In genomic region chr6:3270258-3270657, GRCh38 we compare ENCODE assay signal across 1 cellular context.
TF ChIP-seq lines count a peak whose summit lies in the region.

No MANE protein-coding gene starts in this region.

TF ChIP-seq in GM12878, 131 proteins besides CTCF, POLR2A, EP300 and RAD21:
- TF ChIP-seq ZBTB40 (IDR thresholded peaks at IDR 0.05; ENCODE audit: borderline replicate concordance) = no peak
- TF ChIP-seq ASH2L (IDR thresholded peaks at IDR 0.05; ENCODE audit: borderline replicate concordance, low read depth) = no peak
- TF ChIP-seq RFX5 (IDR thresholded peaks at IDR 0.05; ENCODE audit: low read depth, low read length) = no peak
- no peak for TF ChIP-seq FOXM1 (IDR thresholded peaks at IDR 0.05; ENCODE audit: low read depth, low read length)
- TF ChIP-seq CHD4 (IDR thresholded peaks at IDR 0.05) = no peak
- no peak for TF ChIP-seq SPI1 (IDR thresholded peaks at IDR 0.05; ENCODE audit: borderline replicate concordance, insufficient read depth, low read depth, low read length)
- no peak for TF ChIP-seq CEBPB (IDR thresholded peaks at IDR 0.05; ENCODE audit: borderline replicate concordance in 1 of 2, low read depth in 2 of 2, low read length in 2 of 2)
- no peak for TF ChIP-seq MLLT1 (IDR thresholded peaks at IDR 0.05)
- TF ChIP-seq SP1 (IDR thresholded peaks at IDR 0.05; ENCODE audit: low read depth, low read length) = no peak
- no peak for TF ChIP-seq SMC3 (IDR thresholded peaks at IDR 0.05; ENCODE audit: borderline replicate concordance, low read length)
